In genomic region chr17:16467044-16467443, GRCh38 we compare ENCODE assay signal across 28 cellular contexts.
"Had no signal": no experiment of that assay in that cellular context is flagged by ENCODE, and none has a peak within 500 bp of the region (broad histone marks: within the 10 kb centered on the region; RNA-seq: fewer than 3 reads in every experiment).

No MANE protein-coding gene starts in this region.

- H3K4me3 ChIP-seq: ascending aorta, cardiac muscle cell had no signal

- DNase-seq: activated CD4-positive, alpha-beta T cell treated with anti-CD3 and anti-CD28 coated beads, Interleukin-2, amount 10 ng/mL, durations not matched to agents 24 days and 14 days; activated CD4-positive, alpha-beta T cell treated with anti-CD3 and anti-CD28 coated beads, Interleukin-2, amount 50 U/mL, for 4 hours; activated CD4-positive, CD25-positive, alpha-beta regulatory T cell; activated CD8-positive, alpha-beta T cell treated with anti-CD3 and anti-CD28 coated beads, Interleukin-2, amount 10 ng/mL, durations not matched to agents 7 days and 5 days; activated gamma-delta T cell; activated naive CD4-positive, alpha-beta T cell treated with Interleukin-2 at 50 U/mL for 16 hours; activated naive CD8-positive, alpha-beta T cell treated with anti-CD3 and anti-CD28 coated beads, Interleukin-2, amount 10 ng/mL, durations not matched to agents 7 days and 5 days; activated T-cell treated with anti-CD3 and anti-CD28 coated beads, Interleukin-2, amount 50 U/mL, for 24 hours; amygdala; MM.1S; MV-4-11; NCI-H1092; NCI-H1436 treated with DMSO at 0.1 percent for 48 hours; NCI-H1694 treated with DMSO at 0.1 percent for 48 hours; NCI-H2029; NCI-H510A; NCI-H526; NCI-H748 treated with DMSO at 0.1 percent for 48 hours; NK-92 treated with Interleukin-12 subunit alpha and Interleukin-12 subunit beta, amount 100 ng/mL, for 24 hours; SIG-M5; T-cell; T-helper 2 cell; T-helper 9 cell; WERI-Rb-1 had no signal

- H3K27ac ChIP-seq: ascending aorta, cardiac muscle cell, KMS-11, RWPE1, WERI-Rb-1 had no signal

- H3K27me3 ChIP-seq: ascending aorta, cardiac muscle cell had no signal

- H3K9me3 ChIP-seq: ascending aorta had no signal

- H3K4me2 ChIP-seq: KMS-11 had no signal

- H3K36me3 ChIP-seq: ascending aorta, cardiac muscle cell had no signal
